ENCODE assay signal across 18 cellular contexts in the genomic region with DNA sequence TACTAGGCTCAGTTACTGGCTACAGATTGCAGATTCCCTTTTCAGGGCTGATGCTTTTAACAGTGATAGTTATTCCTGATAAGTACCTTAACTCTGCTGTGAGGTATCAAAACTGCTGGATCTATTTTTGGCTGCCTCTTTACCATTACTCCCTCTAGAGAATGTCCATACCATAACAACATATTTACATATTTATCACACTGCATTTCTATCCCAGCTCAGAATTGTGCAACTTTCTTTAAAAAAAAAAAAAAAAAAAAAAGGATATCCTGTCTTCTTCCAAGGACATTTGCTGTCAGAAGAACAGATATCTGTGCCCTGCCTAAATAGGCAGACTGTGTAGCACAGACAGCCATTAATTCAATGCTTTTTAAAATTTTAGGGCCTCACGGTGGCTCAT.
DNase-seq lines count a peak whose midpoint lies in the region; ATAC-seq, FAIRE-seq and TF ChIP-seq lines count a peak whose summit lies in the region.
"Had no signal": no experiment of that assay in that cellular context is flagged by ENCODE, and none has a peak within 500 bp of the region (broad histone marks: within the 10 kb centered on the region; RNA-seq: fewer than 3 reads in every experiment).

No MANE protein-coding gene starts in this region.

- no peak overlapping the region for H4K91ac ChIP-seq in mesenchymal stem cell (ENCODE audit: low read length)

- H3K9ac ChIP-seq in K562 (ENCODE audit: insufficient read depth in 1 of 2, low read depth in 2 of 2, low read length in 2 of 2) (no peak overlapping the region), mesenchymal stem cell (ENCODE audit: low read length) (no peak overlapping the region)
- H3K9ac ChIP-seq: parathyroid adenoma had no signal

- H3K9me1 ChIP-seq in K562 (ENCODE audit: control insufficient read depth, insufficient read depth, low read length), result peaks cover 5% of the 10 kb centered on the region

- no peak overlapping the region for H3K18ac ChIP-seq in mesenchymal stem cell (ENCODE audit: low read depth in 1 of 2, low read length in 2 of 2)

- no peak for ATAC-seq in K562
- ATAC-seq in GM18505 (IDR thresholded peaks at IDR 0.05; ENCODE audit: unreplicated experiment), result no peak
- ATAC-seq in left lobe of liver, result no peak
- ATAC-seq: WTC11 had no signal

- no peak overlapping the region for H4K8ac ChIP-seq in mesenchymal stem cell (ENCODE audit: low read length)

- no peak overlapping the region for H2BK15ac ChIP-seq in mesenchymal stem cell (ENCODE audit: low read depth, poor library complexity, severe bottlenecking)

- H2BK12ac ChIP-seq in mesenchymal stem cell (ENCODE audit: low read length in 2 of 2), result no peak overlapping the region

- H3K4me3 ChIP-seq in A673 (ENCODE audit: low read depth, low read length, poor library complexity, severe bottlenecking) (no peak overlapping the region), HEK293 (ENCODE audit: low read depth, low read length) (no peak overlapping the region), K562 (no peak overlapping the region), mesenchymal stem cell (ENCODE audit: insufficient read depth in 1 of 2, low read depth in 1 of 2, low read length in 2 of 2) (no peak overlapping the region)
- H3K4me3 ChIP-seq: vagina had no signal

- H3K27ac ChIP-seq in A673 (ENCODE audit: low read depth, low read length, poor library complexity, severe bottlenecking) (peak overlapping the region; percentile 30), HEK293 (ENCODE audit: extremely low read depth, low read depth, low read length) (no peak overlapping the region), K562 (ENCODE audit: extremely low read depth, low read depth, low read length) (no peak overlapping the region), mesenchymal stem cell (ENCODE audit: low read length, poor library complexity, severe bottlenecking) (no peak overlapping the region)
- H3K27ac ChIP-seq: parathyroid adenoma had no signal

- no peak overlapping the region for H2BK120ac ChIP-seq in mesenchymal stem cell (ENCODE audit: low read depth, low read length)

- CTCF ChIA-PET in A673 (lab: Charles Lee), result interaction anchor here (0.6 kb wide), 1 partner anchor 581 kb away, joined by 6 read pairs; no protein-coding TSS in a partner anchor
- CTCF ChIA-PET in HEK293 (lab: Yijun Ruan, JAX), result interaction anchor here (0.6 to 3.7 kb wide), 5 partner anchors 10 to 496 kb away, joined by 3 to 16 read pairs (median 4); no protein-coding TSS in a partner anchor
- CTCF ChIA-PET in K562 (lab: Yijun Ruan, JAX; ENCODE audit: low intra/inter-chr PET ratio), result interaction anchor here (0.6 to 1.1 kb wide), 5 partner anchors 22 to 543 kb away, joined by 3 to 6 read pairs (median 4); no protein-coding TSS in a partner anchor

- TF ChIP-seq EP300 in K562 (IDR thresholded peaks at IDR 0.05; ENCODE audit: low read length), result no peak

- DNase-seq in A673 (ENCODE audit: low spot score), result no peak
- no peak for DNase-seq in K562 (ENCODE audit: extremely low read depth in 1 of 4, low spot score in 3 of 4)
- DNase-seq in mesenchymal stem cell, result peak; percentile 26
- no peak for DNase-seq in left lobe of liver (ENCODE audit: low spot score)
- DNase-seq in NCI-H1436 (lab: John Stamatoyannopoulos, UW), result no peak
- DNase-seq: activated T-cell treated with anti-CD3 and anti-CD28 coated beads, Interleukin-2, amount 50 U/mL, for 1 hour; anterior cingulate cortex; CD4-positive, alpha-beta T cell; natural killer cell; NCI-H146; NCI-H526 treated with DMSO at 0.1 percent for 48 hours; stimulated activated CD4-positive, alpha-beta T cell treated with anti-CD3 and anti-CD28 coated beads, Interleukin-1b, Interleukin-23, amount 100 ng/mL, for 48 hours; T1000 had no signal

- no peak overlapping the region for H3K4ac ChIP-seq in mesenchymal stem cell (ENCODE audit: low read depth in 1 of 2, low read length in 2 of 2)

- peaks cover 26% of the 10 kb centered on the region for H3K79me2 ChIP-seq in K562 (ENCODE audit: control insufficient read depth, insufficient read depth, low read length)

- TF ChIP-seq CTCF in A673 (conservative IDR thresholded peaks at IDR 0.05; ENCODE audit: low read depth, low read length) (no peak), HEK293 (tag by site-specific recombination; IDR thresholded peaks at IDR 0.05) (no peak), K562 (IDR thresholded peaks at IDR 0.05 in 2 of 3, conservative IDR thresholded peaks at IDR 0.05 in 1 of 3; ENCODE audit: insufficient read depth in 2 of 3, low read depth in 1 of 3, low read length in 3 of 3) (no peak)

- no peak overlapping the region for H3K14ac ChIP-seq in mesenchymal stem cell (ENCODE audit: low read length in 2 of 2)

- H3K4me1 ChIP-seq in A673 (ENCODE audit: insufficient read depth, low read length, poor library complexity, severe bottlenecking) (peaks cover 49% of the 10 kb centered on the region), HEK293 (ENCODE audit: control insufficient read depth, insufficient read depth, low read length) (peaks cover 3% of the 10 kb centered on the region; the same call in 1 of the 2 replicates), K562 (replicated peaks in 1 of 2; ENCODE audit: control insufficient read depth in 2 of 2, insufficient read depth in 2 of 2, low read length in 2 of 2) (peaks cover 11 to 16% of the 10 kb centered on the region in 2 experiments), mesenchymal stem cell (ENCODE audit: control insufficient read depth, insufficient read depth, low read depth, low read length) (peaks cover 24% of the 10 kb centered on the region)

- FAIRE-seq in K562 (lab: Jason Lieb, UNC), result no peak

- H3K23ac ChIP-seq in mesenchymal stem cell (ENCODE audit: low read length in 2 of 2), result no peak overlapping the region

- H2BK5ac ChIP-seq in mesenchymal stem cell (ENCODE audit: low read depth, low read length, poor library complexity, severe bottlenecking), result no peak overlapping the region

- TF ChIP-seq POLR2A in K562 (conservative IDR thresholded peaks at IDR 0.05) (no peak), GM18505 (IDR thresholded peaks at IDR 0.05; ENCODE audit: borderline replicate concordance, extremely low read depth, insufficient read depth, insufficient read length) (no peak)

- no peaks in the 10 kb centered on the region for H4K20me1 ChIP-seq in K562 (replicated peaks; ENCODE audit: control insufficient read depth, insufficient read depth, low read length)

- POLR2A ChIA-PET in A673 (lab: Charles Lee; ENCODE audit: low non-redundant PET) (no interaction called here), HEK293 (lab: Yijun Ruan, JAX) (interaction anchor here (0.6 kb wide), 1 partner anchor 255 kb away, joined by 4 read pairs; no protein-coding TSS in a partner anchor), K562 (lab: Yijun Ruan, JAX) (interaction anchor here (0.6 to 1.5 kb wide), 5 partner anchors 9 to 361 kb away, joined by 3 to 7 read pairs (median 3); no protein-coding TSS in a partner anchor)

- H3K9me3 ChIP-seq in A673 (ENCODE audit: low read depth, low read length, poor library complexity, severe bottlenecking) (no peaks in the 10 kb centered on the region), HEK293 (ENCODE audit: control insufficient read depth, insufficient read depth, low read depth, low read length) (no peaks in the 10 kb centered on the region), K562 (replicated peaks; ENCODE audit: control insufficient read depth, insufficient read depth, low read depth, low read length) (no peaks in the 10 kb centered on the region), mesenchymal stem cell (ENCODE audit: control insufficient read depth, low read length) (no peaks in the 10 kb centered on the region)
- H3K9me3 ChIP-seq: vagina had no signal

- 92% methylated on average over 1 of the region's 1 CpG for WGBS in K562 (ENCODE audit: insufficient coverage, low coverage, missing lambda C conversion rate)
- WGBS in mesenchymal stem cell, result 78% methylated on average over 1 of the region's 1 CpG

- no peak overlapping the region for H3K4me2 ChIP-seq in K562 (ENCODE audit: insufficient read depth, low read length)
- no peak overlapping the region for H3K4me2 ChIP-seq in mesenchymal stem cell (ENCODE audit: low read length, poor library complexity, severe bottlenecking)

- intact Hi-C loops in A673 (cut with micrococcal nuclease; ENCODE audit: unreplicated experiment) (no loop called here), K562 (cut with micrococcal nuclease) (no loop called here)

- TF ChIP-seq RAD21 in K562 (CRISPR knock-in tag; conservative IDR thresholded peaks at IDR 0.05 in 1 of 2, IDR thresholded peaks at IDR 0.05 in 1 of 2), result no peak

- H3K27me3 ChIP-seq in A673 (replicated peaks; ENCODE audit: insufficient read depth, low read depth, low read length, poor library complexity) (no peaks in the 10 kb centered on the region), K562 (ENCODE audit: control insufficient read depth in 2 of 2, insufficient read depth in 2 of 2, low read length in 2 of 2) (no peaks in the 10 kb centered on the region), mesenchymal stem cell (ENCODE audit: control insufficient read depth in 1 of 2, insufficient read depth in 1 of 2, low read length in 2 of 2) (no peaks in the 10 kb centered on the region)
- H3K27me3 ChIP-seq: vagina had no signal

- BruUV-seq in A673 (replicated peaks; lab: Mats Ljungman, UMichigan) (no TSS peak), K562 (replicated peaks; lab: Mats Ljungman, UMichigan) (no TSS peak)

- H2AK5ac ChIP-seq in mesenchymal stem cell (ENCODE audit: low read length, severe bottlenecking), result no peak overlapping the region

- H2AFZ ChIP-seq in K562 (ENCODE audit: low read depth, low read length) (no peak overlapping the region), mesenchymal stem cell (ENCODE audit: low read depth, low read length) (no peak overlapping the region)
- H2AFZ ChIP-seq: parathyroid adenoma had no signal

- in situ Hi-C loops in K562 (cut with MboI), result no loop called here

- peaks cover 36% of the 10 kb centered on the region for H3K79me1 ChIP-seq in mesenchymal stem cell (replicated peaks; ENCODE audit: low read length, poor library complexity, severe bottlenecking)

- H3K36me3 ChIP-seq in A673 (ENCODE audit: insufficient read depth, low read length, poor library complexity, severe bottlenecking) (peaks cover 34% of the 10 kb centered on the region), HEK293 (ENCODE audit: control insufficient read depth in 2 of 2, insufficient read depth in 1 of 2, low read length in 2 of 2) (peaks cover 20 to 61% of the 10 kb centered on the region in 2 experiments; a peak in 2 of 3 replicates), K562 (ENCODE audit: control insufficient read depth, insufficient read depth, low read length) (peaks cover 90% of the 10 kb centered on the region), mesenchymal stem cell (ENCODE audit: control insufficient read depth in 1 of 2, insufficient read depth in 2 of 2, low read depth in 1 of 2, low read length in 2 of 2) (peaks cover 37 to 79% of the 10 kb centered on the region in 2 experiments)

TF ChIP-seq in K562, 482 proteins besides CTCF, POLR2A, EP300 and RAD21 (continues in another document):
- TF ChIP-seq JUND (IDR thresholded peaks at IDR 0.05; ENCODE audit: borderline replicate concordance, low read depth, low read length), result no peak
- no peak for TF ChIP-seq JUND (tag; IDR thresholded peaks at IDR 0.05; ENCODE audit: borderline replicate concordance, low read depth, low read length)
- no peak for TF ChIP-seq SMARCA5 (IDR thresholded peaks at IDR 0.05)
- 0 out of 2 replicates have a peak, but pooled peaks have one; percentile 14 for TF ChIP-seq ZNF384 (IDR thresholded peaks at IDR 0.05; ENCODE audit: low read depth, low read length)
